In the genomic region with DNA sequence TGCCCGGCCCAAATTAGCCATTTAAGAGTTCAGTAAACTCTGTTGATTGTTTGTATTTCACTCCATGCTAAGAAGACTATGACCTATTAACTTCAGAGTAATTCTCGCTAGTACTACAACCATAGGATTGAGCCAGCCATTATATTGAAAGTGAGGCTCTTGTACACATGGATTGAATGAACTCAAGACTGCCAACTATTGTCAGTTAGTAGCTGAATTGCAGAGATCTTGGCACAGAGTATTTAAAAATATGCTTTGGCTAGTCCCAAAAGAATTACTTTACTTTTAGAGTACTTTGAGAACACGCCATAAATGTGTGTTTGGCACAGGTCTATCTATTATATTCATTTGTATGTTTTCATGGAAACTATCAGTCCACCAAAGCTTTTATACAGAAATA, we compare ENCODE assay signal across 21 cellular contexts.
A peak's percentile ranks its signal among the peaks of the same experiment; 100 is the strongest.
DNase-seq lines count a peak whose midpoint lies in the region; ATAC-seq, FAIRE-seq and TF ChIP-seq lines count a peak whose summit lies in the region.
"Had no signal": no experiment of that assay in that cellular context is flagged by ENCODE, and none has a peak within 500 bp of the region (broad histone marks: within the 10 kb centered on the region; RNA-seq: fewer than 3 reads in every experiment).

No MANE protein-coding gene starts in this region.

- intact Hi-C loops in left ventricle myocardium inferior (cut with micrococcal nuclease), result no loop called here
- intact Hi-C loops in upper lobe of right lung (cut with DNase I), result no loop called here

- DNase-seq in left ventricle myocardium inferior, result no peak
- no peak for DNase-seq in right atrium auricular region (ENCODE audit: low spot score)
- peak; percentile 52 for DNase-seq in astrocyte (ENCODE audit: low read depth)
- peak; percentile 73 for DNase-seq in fibroblast of peridontal ligament (ENCODE audit: extremely low read depth)
- DNase-seq in thoracic aorta (ENCODE audit: low spot score), result no peak
- no peak for DNase-seq in NCI-H69 (lab: John Stamatoyannopoulos, UW)
- no peak for DNase-seq in upper lobe of right lung
- no peak for DNase-seq in CD8-positive, alpha-beta memory T cell
- DNase-seq: activated CD4-positive, alpha-beta T cell treated with anti-CD3 and anti-CD28 coated beads for 36 hours; activated naive CD4-positive, alpha-beta T cell treated with anti-CD3 and anti-CD28 coated beads, Interleukin-2, amount 50 U/mL, for 16 hours; body of pancreas; MG63; NCI-H1436; NCI-H2171 treated with DMSO at 0.1 percent for 48 hours; SHP77; substantia nigra had no signal

- CTCF ChIA-PET in CD8-positive, alpha-beta memory T cell (lab: Charles Lee), result no interaction called here

- peak; percentile 52 for FAIRE-seq in astrocyte (lab: Jason Lieb, UNC)
- FAIRE-seq: A204.1 had no signal

- peak overlapping the region; percentile 88 for H3K27ac Mint-ChIP-seq in astrocyte (ENCODE audit: unreplicated experiment)
- H3K27ac Mint-ChIP-seq in CD8-positive, alpha-beta memory T cell, result peak overlapping the region in 1 of 8 donors; percentile 64
- H3K27ac Mint-ChIP-seq: activated CD4-positive, alpha-beta T cell treated with anti-CD3 and anti-CD28 coated beads for 36 hours; dendritic cell treated with granulocyte-macrophage colony-stimulating factor and Interleukin-4, amounts not matched to agents 40 ng/mL and 50 ng/mL, for 4 days; IgD-negative memory B cell had no signal

- H3K27me3 Mint-ChIP-seq in astrocyte (ENCODE audit: low read depth, unreplicated experiment), result no peaks in the 10 kb centered on the region
- peaks cover 0 to 2% of the 10 kb centered on the region in 2 donors for H3K27me3 Mint-ChIP-seq in CD8-positive, alpha-beta memory T cell
- H3K27me3 Mint-ChIP-seq: activated CD4-positive, alpha-beta T cell treated with anti-CD3 and anti-CD28 coated beads for 36 hours; dendritic cell treated with granulocyte-macrophage colony-stimulating factor and Interleukin-4, amounts not matched to agents 40 ng/mL and 50 ng/mL, for 4 days; IgD-negative memory B cell had no signal

- peak overlapping the region; percentile 74 for H3K9ac ChIP-seq in astrocyte (ENCODE audit: low read length)

- no peak overlapping the region for H3K4me3 ChIP-seq in left ventricle myocardium inferior
- H3K4me3 ChIP-seq in right atrium auricular region, result no peak overlapping the region
- H3K4me3 ChIP-seq in astrocyte (ENCODE audit: insufficient read depth, low read depth, low read length), result no peak overlapping the region
- H3K4me3 ChIP-seq in thoracic aorta, result peak overlapping the region; percentile 25
- H3K4me3 ChIP-seq in upper lobe of right lung, result no peak overlapping the region
- H3K4me3 ChIP-seq in CD8-positive, alpha-beta memory T cell (ENCODE audit: low read length), result no peak overlapping the region
- H3K4me3 ChIP-seq: body of pancreas, MG63 had no signal

- H3K4me3 Mint-ChIP-seq in astrocyte (ENCODE audit: unreplicated experiment), result no peak overlapping the region
- H3K4me3 Mint-ChIP-seq in CD8-positive, alpha-beta memory T cell, result no peak overlapping the region
- H3K4me3 Mint-ChIP-seq: activated CD4-positive, alpha-beta T cell treated with anti-CD3 and anti-CD28 coated beads for 36 hours; dendritic cell treated with granulocyte-macrophage colony-stimulating factor and Interleukin-4, amounts not matched to agents 40 ng/mL and 50 ng/mL, for 4 days; IgD-negative memory B cell had no signal

- H3K27ac ChIP-seq in left ventricle myocardium inferior (replicated peaks), result peak overlapping the region; percentile 50
- peak overlapping the region in 1 of 2 donors; percentile 56 for H3K27ac ChIP-seq in right atrium auricular region
- H3K27ac ChIP-seq in astrocyte (ENCODE audit: low read depth, low read length), result peak overlapping the region; percentile 94
- peak overlapping the region; percentile 73 to 75 for H3K27ac ChIP-seq in thoracic aorta
- no peak overlapping the region for H3K27ac ChIP-seq in upper lobe of right lung
- no peak overlapping the region for H3K27ac ChIP-seq in CD8-positive, alpha-beta memory T cell (ENCODE audit: low read depth, low read length)
- H3K27ac ChIP-seq: body of pancreas, C4-2B, HL-60 had no signal

- H3K9me3 Mint-ChIP-seq in astrocyte (ENCODE audit: unreplicated experiment), result peaks cover 3% of the 10 kb centered on the region
- H3K9me3 Mint-ChIP-seq in CD8-positive, alpha-beta memory T cell, result peaks cover 0 to 2% (median 0%) of the 10 kb centered on the region in 5 donors
- H3K9me3 Mint-ChIP-seq: dendritic cell treated with granulocyte-macrophage colony-stimulating factor and Interleukin-4, amounts not matched to agents 40 ng/mL and 50 ng/mL, for 4 days; IgD-negative memory B cell had no signal

- ATAC-seq in thoracic aorta (ENCODE audit: insufficient number of reproducible peaks, low FRiP score, low read depth) (no peak), upper lobe of right lung (no peak)
- ATAC-seq: activated CD4-positive, alpha-beta T cell treated with anti-CD3 and anti-CD28 coated beads for 36 hours; body of pancreas had no signal

- no peaks in the 10 kb centered on the region for H3K79me2 ChIP-seq in astrocyte (ENCODE audit: insufficient read depth, low read length)

- POLR2A ChIA-PET in CD8-positive, alpha-beta memory T cell (lab: Charles Lee), result no interaction called here

- no peak overlapping the region for H2AFZ ChIP-seq in astrocyte (ENCODE audit: low read depth, low read length)

- no peaks in the 10 kb centered on the region for H3K36me3 Mint-ChIP-seq in astrocyte (ENCODE audit: low read depth, unreplicated experiment)
- no peaks in the 10 kb centered on the region for H3K36me3 Mint-ChIP-seq in CD8-positive, alpha-beta memory T cell
- H3K36me3 Mint-ChIP-seq: IgD-negative memory B cell had no signal

- no peak for TF ChIP-seq CTCF in left ventricle myocardium inferior (IDR thresholded peaks at IDR 0.05; ENCODE audit: borderline replicate concordance)
- no peak for TF ChIP-seq CTCF in right atrium auricular region (IDR thresholded peaks at IDR 0.05)
- TF ChIP-seq CTCF in astrocyte (IDR thresholded peaks at IDR 0.05; ENCODE audit: insufficient read depth, low read depth, low read length), result no peak
- TF ChIP-seq CTCF in thoracic aorta (IDR thresholded peaks at IDR 0.05), result no peak
- TF ChIP-seq CTCF in upper lobe of right lung (IDR thresholded peaks at IDR 0.05), result no peak

- H3K4me1 ChIP-seq in left ventricle myocardium inferior, result no peaks in the 10 kb centered on the region
- H3K4me1 ChIP-seq in right atrium auricular region, result no peaks in the 10 kb centered on the region
- H3K4me1 ChIP-seq in astrocyte (ENCODE audit: insufficient read depth, low read length), result peaks cover 33% of the 10 kb centered on the region
- H3K4me1 ChIP-seq in thoracic aorta (ENCODE audit: control insufficient read depth in 1 of 2, low read depth in 2 of 2), result peaks cover 22 to 49% of the 10 kb centered on the region in 2 donors
- H3K4me1 ChIP-seq in upper lobe of right lung, result no peaks in the 10 kb centered on the region
- no peaks in the 10 kb centered on the region for H3K4me1 ChIP-seq in CD8-positive, alpha-beta memory T cell (ENCODE audit: insufficient read depth, low read length)
- H3K4me1 ChIP-seq: body of pancreas had no signal

- no peaks in the 10 kb centered on the region for H3K27me3 ChIP-seq in left ventricle myocardium inferior (ENCODE audit: low read depth)
- no peaks in the 10 kb centered on the region for H3K27me3 ChIP-seq in right atrium auricular region
- no peaks in the 10 kb centered on the region for H3K27me3 ChIP-seq in astrocyte (ENCODE audit: insufficient read depth, low read length)
- no peaks in the 10 kb centered on the region for H3K27me3 ChIP-seq in thoracic aorta (replicated peaks; ENCODE audit: insufficient read depth)
- H3K27me3 ChIP-seq in upper lobe of right lung, result no peaks in the 10 kb centered on the region
- H3K27me3 ChIP-seq in CD8-positive, alpha-beta memory T cell (ENCODE audit: insufficient read depth, low read length, poor library complexity, severe bottlenecking), result no peaks in the 10 kb centered on the region
- H3K27me3 ChIP-seq: body of pancreas, MG63 had no signal

- no peaks in the 10 kb centered on the region for H4K20me1 ChIP-seq in astrocyte (ENCODE audit: insufficient read depth, low read length)

- peaks cover 56% of the 10 kb centered on the region for H3K4me1 Mint-ChIP-seq in astrocyte (ENCODE audit: low read depth, unreplicated experiment)
- no peaks in the 10 kb centered on the region for H3K4me1 Mint-ChIP-seq in CD8-positive, alpha-beta memory T cell
- H3K4me1 Mint-ChIP-seq: activated CD4-positive, alpha-beta T cell treated with anti-CD3 and anti-CD28 coated beads for 36 hours; IgD-negative memory B cell had no signal

- peak overlapping the region; percentile 55 for H3K4me2 ChIP-seq in astrocyte (ENCODE audit: low read length)

- H3K36me3 ChIP-seq in left ventricle myocardium inferior (no peaks in the 10 kb centered on the region), right atrium auricular region (no peaks in the 10 kb centered on the region), astrocyte (ENCODE audit: insufficient read depth, low read length) (no peaks in the 10 kb centered on the region), thoracic aorta (no peaks in the 10 kb centered on the region), upper lobe of right lung (no peaks in the 10 kb centered on the region)
- no peaks in the 10 kb centered on the region for H3K36me3 ChIP-seq in CD8-positive, alpha-beta memory T cell (ENCODE audit: insufficient read depth, low read length)
- H3K36me3 ChIP-seq: MG63 had no signal

- H3K9me3 ChIP-seq in left ventricle myocardium inferior (replicated peaks), result no peaks in the 10 kb centered on the region
- no peaks in the 10 kb centered on the region for H3K9me3 ChIP-seq in right atrium auricular region
- no peaks in the 10 kb centered on the region for H3K9me3 ChIP-seq in astrocyte (ENCODE audit: insufficient read depth, low read depth, low read length)
- no peaks in the 10 kb centered on the region for H3K9me3 ChIP-seq in thoracic aorta
- H3K9me3 ChIP-seq in upper lobe of right lung, result no peaks in the 10 kb centered on the region
- no peaks in the 10 kb centered on the region for H3K9me3 ChIP-seq in CD8-positive, alpha-beta memory T cell (ENCODE audit: low read length)
- H3K9me3 ChIP-seq: body of pancreas, MG63 had no signal

Comparison
In these comparisons a context has a peak if more than half of its experiments do, and no peak if none do; other contexts are left out.
1. DNase-seq: peak in astrocyte (single experiment) and fibroblast of peridontal ligament (single experiment); none in left ventricle myocardium inferior (single experiment), right atrium auricular region (single experiment), thoracic aorta (single experiment), NCI-H69 (single experiment), upper lobe of right lung (single experiment) and CD8-positive, alpha-beta memory T cell (0 of 5).
2. H3K27ac ChIP-seq: peak in left ventricle myocardium inferior (single experiment), astrocyte (single experiment) and thoracic aorta (2 of 2); none in upper lobe of right lung (single experiment) and CD8-positive, alpha-beta memory T cell (single experiment).